ENCODE assay signal across 23 cellular contexts in the genomic region with DNA sequence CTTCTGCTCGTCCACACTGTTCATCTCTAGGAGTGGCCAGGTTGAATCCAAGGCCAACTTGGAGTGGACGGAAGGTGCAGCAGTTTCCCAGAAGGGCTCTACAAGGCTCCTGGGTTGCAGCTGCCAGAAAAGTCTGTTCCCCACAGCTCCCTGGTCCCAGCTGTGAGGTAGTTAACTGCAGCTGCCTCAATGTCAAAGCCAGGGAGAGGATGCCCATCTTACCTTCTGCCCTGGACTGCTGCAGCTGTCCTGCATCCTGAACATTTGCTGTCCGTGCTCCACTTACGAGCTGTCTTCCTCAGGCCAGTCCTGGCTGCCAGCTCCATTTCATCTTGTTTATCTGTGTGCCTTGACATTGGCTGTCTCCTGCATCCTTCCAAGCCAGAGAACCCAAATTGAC.
"Had no signal": no experiment of that assay in that cellular context is flagged by ENCODE, and none has a peak within 500 bp of the region (broad histone marks: within the 10 kb centered on the region; RNA-seq: fewer than 3 reads in every experiment).

No MANE protein-coding gene starts in this region.

- H3K9me3 Mint-ChIP-seq: activated naive CD4-positive, alpha-beta T cell treated with anti-CD3 and anti-CD28 coated beads, Interleukin-2, amount 10 ng/mL, durations not matched to agents 7 days and 5 days; activated naive CD8-positive, alpha-beta T cell treated with anti-CD3 and anti-CD28 coated beads, Interleukin-2, amount 50 U/mL, for 24 hours; central memory CD8-positive, alpha-beta T cell; stimulated activated memory B cell treated with anti-CD40 and anti-IgM and Interleukin-4, amounts not matched to agents 10 μg/mL and 1 μg/mL and 100 μg/mL, for 72 hours had no signal

- H3K27ac Mint-ChIP-seq: activated CD8-positive, alpha-beta memory T cell treated with anti-CD3 and anti-CD28 coated beads, Interleukin-2, amount 10 ng/mL, durations not matched to agents 7 days and 5 days; activated naive CD4-positive, alpha-beta T cell treated with anti-CD3 and anti-CD28 coated beads, Interleukin-2, amount 10 ng/mL, durations not matched to agents 7 days and 5 days; activated naive CD8-positive, alpha-beta T cell treated with anti-CD3 and anti-CD28 coated beads, Interleukin-2, amount 50 U/mL, for 24 hours; stimulated activated memory B cell treated with anti-CD40 and anti-IgM and Interleukin-4, amounts not matched to agents 10 μg/mL and 1 μg/mL and 100 μg/mL, for 72 hours had no signal

- H3K4me3 ChIP-seq: esophagus squamous epithelium, heart right ventricle, left ventricle myocardium inferior, prostate gland, right atrium auricular region, smooth muscle cell, thoracic aorta, upper lobe of right lung had no signal

- ATAC-seq: activated CD8-positive, alpha-beta memory T cell treated with anti-CD3 and anti-CD28 coated beads, Interleukin-2, amount 10 ng/mL, durations not matched to agents 7 days and 5 days; activated naive CD8-positive, alpha-beta T cell treated with anti-CD3 and anti-CD28 coated beads, Interleukin-2, amount 50 U/mL, for 24 hours; heart right ventricle; stimulated activated memory B cell treated with anti-CD40 and anti-IgM and Interleukin-4, amounts not matched to agents 10 μg/mL and 1 μg/mL and 100 μg/mL, for 72 hours; upper lobe of right lung had no signal

- H3K4me2 ChIP-seq: smooth muscle cell had no signal

- H3K27me3 Mint-ChIP-seq: activated CD8-positive, alpha-beta memory T cell treated with anti-CD3 and anti-CD28 coated beads, Interleukin-2, amount 10 ng/mL, durations not matched to agents 7 days and 5 days; activated naive CD4-positive, alpha-beta T cell treated with anti-CD3 and anti-CD28 coated beads, Interleukin-2, amount 10 ng/mL, durations not matched to agents 7 days and 5 days; activated naive CD8-positive, alpha-beta T cell treated with anti-CD3 and anti-CD28 coated beads, Interleukin-2, amount 50 U/mL, for 24 hours; central memory CD8-positive, alpha-beta T cell; stimulated activated memory B cell treated with anti-CD40 and anti-IgM and Interleukin-4, amounts not matched to agents 10 μg/mL and 1 μg/mL and 100 μg/mL, for 72 hours had no signal

- H3K27me3 ChIP-seq: esophagus squamous epithelium, heart right ventricle, right atrium auricular region, upper lobe of right lung had no signal

- H3K4me3 Mint-ChIP-seq: activated CD8-positive, alpha-beta memory T cell treated with anti-CD3 and anti-CD28 coated beads, Interleukin-2, amount 10 ng/mL, durations not matched to agents 7 days and 5 days; activated naive CD4-positive, alpha-beta T cell treated with anti-CD3 and anti-CD28 coated beads, Interleukin-2, amount 10 ng/mL, durations not matched to agents 7 days and 5 days; activated naive CD8-positive, alpha-beta T cell treated with anti-CD3 and anti-CD28 coated beads, Interleukin-2, amount 50 U/mL, for 24 hours; stimulated activated memory B cell treated with anti-CD40 and anti-IgM and Interleukin-4, amounts not matched to agents 10 μg/mL and 1 μg/mL and 100 μg/mL, for 72 hours had no signal

- H3K27ac ChIP-seq: esophagus squamous epithelium, heart right ventricle, left ventricle myocardium inferior, prostate gland, right atrium auricular region, thoracic aorta, upper lobe of right lung, WERI-Rb-1 had no signal

- DNase-seq: activated CD4-positive, alpha-beta T cell treated with anti-CD3 and anti-CD28 coated beads, Interleukin-2, amount 50 U/mL, for 48 hours; activated CD8-positive, alpha-beta memory T cell treated with anti-CD3 and anti-CD28 coated beads, Interleukin-2, amount 10 ng/mL, durations not matched to agents 7 days and 5 days; activated effector memory CD4-positive, alpha-beta T cell treated with Interleukin-2 at 50 U/mL for 16 hours; activated naive CD4-positive, alpha-beta T cell treated with anti-CD3 and anti-CD28 coated beads, Interleukin-2, amount 10 ng/mL, durations not matched to agents 7 days and 5 days; activated naive CD8-positive, alpha-beta T cell treated with anti-CD3 and anti-CD28 coated beads, Interleukin-2, amount 50 U/mL, for 24 hours; anterior cingulate cortex; cortex of kidney; effector CD8-positive, alpha-beta T cell; esophagus squamous epithelium; heart right ventricle; left ventricle myocardium inferior; mammary epithelial cell; midbrain; stimulated activated CD4-positive, alpha-beta T cell treated with anti-CD3 and anti-CD28 coated beads, Interleukin-4, amount 100 ng/mL, for 24 hours; T-helper 2 cell; upper lobe of right lung; WERI-Rb-1 had no signal
